Comparison of ENCODE assay signal across 22 cellular contexts in the genomic region with DNA sequence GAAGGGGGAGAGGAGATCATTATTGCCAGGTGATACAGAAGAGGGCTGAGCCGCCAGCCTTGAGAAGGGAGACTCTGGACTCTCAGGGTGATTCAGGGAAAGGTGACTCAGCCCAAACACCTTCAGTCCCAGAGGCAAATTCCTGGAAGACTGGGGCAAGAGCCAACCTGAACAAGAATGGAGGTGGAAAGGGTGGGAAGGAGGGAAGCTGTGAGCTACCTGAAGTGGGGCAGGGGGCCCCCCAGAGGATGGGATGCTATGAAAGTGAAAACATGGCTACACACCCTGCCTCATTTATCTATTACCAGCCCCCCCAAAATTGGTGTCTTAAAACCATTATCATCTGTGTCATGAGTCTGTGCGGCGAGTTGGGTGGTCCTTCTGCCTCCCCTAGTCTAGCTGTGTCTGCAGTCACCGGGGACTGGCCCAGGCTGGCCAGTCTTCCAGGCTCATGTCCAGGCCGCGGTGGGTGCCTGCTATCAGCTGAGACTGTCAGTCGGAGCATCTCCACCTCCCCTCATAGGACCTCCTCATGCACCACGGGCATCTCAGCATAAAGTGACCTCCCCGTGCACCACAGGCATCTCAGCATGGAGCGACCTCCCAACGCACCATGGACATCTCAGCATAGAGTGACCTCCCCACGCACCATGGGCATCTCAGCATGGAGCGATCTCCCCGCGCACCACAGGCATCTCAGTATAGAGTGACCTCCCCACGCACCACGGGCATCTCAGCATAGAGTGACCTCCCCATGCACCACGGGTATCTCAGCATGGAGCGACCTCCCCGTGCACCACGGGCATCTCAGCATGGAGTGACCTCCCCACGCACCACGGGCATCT. TPM values are rescaled to one million over a fixed set of nuclear protein-coding genes. Genes with fewer than 3 reads are reported as not detected.
DNase-seq lines count a peak whose midpoint lies in the region; ATAC-seq and TF ChIP-seq lines count a peak whose summit lies in the region.
"Had no signal": no experiment of that assay in that cellular context is flagged by ENCODE, and none has a peak within 500 bp of the region (broad histone marks: within the 10 kb centered on the region; RNA-seq: fewer than 3 reads in every experiment).

No MANE protein-coding gene starts in this region.

- peak overlapping the region; percentile 26 for H3K4me3 Mint-ChIP-seq in MCF 10A (ENCODE audit: unreplicated experiment)
- H3K4me3 Mint-ChIP-seq: activated naive CD4-positive, alpha-beta T cell treated with anti-CD3 and anti-CD28 coated beads for 36 hours had no signal

- no peaks in the 10 kb centered on the region for H3K36me3 Mint-ChIP-seq in MCF 10A (ENCODE audit: insufficient read depth, unreplicated experiment)

- H3K9ac ChIP-seq in SK-N-SH = no peak overlapping the region
- H3K9ac ChIP-seq: KMS-11 had no signal

- no peaks in the 10 kb centered on the region for H3K79me2 ChIP-seq in SK-N-SH (ENCODE audit: insufficient read depth)

- H3F3A ChIP-seq in SK-N-SH (replicated peaks; ENCODE audit: insufficient read depth) = no peaks in the 10 kb centered on the region

- no peaks in the 10 kb centered on the region for H3K27me3 Mint-ChIP-seq in MCF 10A (ENCODE audit: insufficient read depth, unreplicated experiment)

- no peak overlapping the region for H3K4me2 ChIP-seq in SK-N-SH
- H3K4me2 ChIP-seq: KMS-11 had no signal

- TF ChIP-seq CTCF in SK-N-SH (IDR thresholded peaks at IDR 0.05) (no peak), MCF 10A (IDR thresholded peaks at IDR 0.05; ENCODE audit: unreplicated experiment) (no peak), transverse colon (IDR thresholded peaks at IDR 0.05) (no peak)

- no peaks in the 10 kb centered on the region for H3K9me3 ChIP-seq in SK-N-SH
- H3K9me3 ChIP-seq in transverse colon = no peaks in the 10 kb centered on the region
- H3K9me3 ChIP-seq: ovary, tibial nerve had no signal

- H3K27ac ChIP-seq in SK-N-SH (ENCODE audit: low read depth in 2 of 2, low read length in 1 of 2) (no peak overlapping the region), transverse colon (peak overlapping the region in 2 of 4 donors; percentile 10 to 17)
- H3K27ac ChIP-seq: coronary artery, HL-60, KMS-11, ovary, SK-N-MC had no signal

- H3K36me3 ChIP-seq in SK-N-SH (replicated peaks in 1 of 2; ENCODE audit: control insufficient read depth in 1 of 2, insufficient read depth in 2 of 2, low read length in 1 of 2) = no peaks in the 10 kb centered on the region
- no peaks in the 10 kb centered on the region for H3K36me3 ChIP-seq in transverse colon
- H3K36me3 ChIP-seq: ovary, tibial nerve had no signal

- peaks cover 0 to 12% of the 10 kb centered on the region in 2 experiments; a peak in 1 of 4 replicates for H3K4me1 ChIP-seq in SK-N-SH (ENCODE audit: control insufficient read depth in 1 of 2, insufficient read depth in 2 of 2, low read depth in 1 of 2, low read length in 1 of 2)
- peaks cover 2 to 31% (median 20%) of the 10 kb centered on the region in 4 donors for H3K4me1 ChIP-seq in transverse colon

- no peak for TF ChIP-seq POLR2A in transverse colon (IDR thresholded peaks at IDR 0.05)

- POLR2A ChIA-PET in SK-N-SH (lab: Yijun Ruan, JAX) = no interaction called here
- POLR2A ChIA-PET in MCF 10A (lab: Yijun Ruan, JAX) = interaction anchor here (0.6 to 13.1 kb wide), 19 partner anchors 8 to 354 kb away, joined by 3 to 340 read pairs (median 4); partner anchors contain the start of genes ALDH3A1, ALDH3A2 and MAPK7

- CTCF ChIA-PET in SK-N-SH (lab: Yijun Ruan, JAX) (interaction anchor here (0.9 to 2.4 kb wide), 8 partner anchors 8 to 357 kb away, joined by 3 to 9 read pairs (median 4); partner anchors contain the start of gene B9D1), MCF 10A (lab: Yijun Ruan, JAX) (interaction anchor here (0.5 to 3.8 kb wide), 33 partner anchors 9 to 357 kb away, joined by 3 to 40 read pairs (median 6); partner anchors contain the start of genes B9D1 and MAPK7)

- DNase-seq in SK-N-SH (peak; percentile 8), MCF 10A (ENCODE audit: unreplicated experiment) (peak; percentile 94), kidney tubule cell (ENCODE audit: low spot score) (peak; percentile 81), transverse colon (peak; percentile 52), NCI-H69 (lab: John Stamatoyannopoulos, UW) (no peak)
- no peak for DNase-seq in activated CD4-positive, CD25-positive, alpha-beta regulatory T cell (lab: John Stamatoyannopoulos, UW)
- DNase-seq in activated CD4-positive, alpha-beta T cell treated with anti-CD3 and anti-CD28 coated beads, Interleukin-2, amount 50 U/mL, for 48 hours = no peak
- DNase-seq: activated CD4-positive, alpha-beta T cell treated with anti-CD3 and anti-CD28 coated beads, Interleukin-2, amount 50 U/mL, for 1 hour; activated naive CD4-positive, alpha-beta T cell treated with anti-CD3 and anti-CD28 coated beads for 36 hours; activated T-cell treated with anti-CD3 and anti-CD28 coated beads for 4 hours; DMS79 treated with DMSO at 0.1 percent for 48 hours; glutamatergic neuron; NCI-H1417 treated with DMSO at 0.1 percent for 48 hours; NK-92 treated with Interleukin-12 subunit alpha and Interleukin-12 subunit beta, amount 100 ng/mL, for 24 hours had no signal

- intact Hi-C loops in MCF 10A (cut with micrococcal nuclease) = loop anchor here (1.0 to 5.0 kb wide), 3 partner anchors 34 to 205 kb away; no protein-coding TSS in a partner anchor
- intact Hi-C loops in transverse colon (cut with DNase I; ENCODE audit: low total_unique reads) = no loop called here

- H3K27ac Mint-ChIP-seq in MCF 10A (ENCODE audit: low read depth, unreplicated experiment) = peak overlapping the region; percentile 29
- H3K27ac Mint-ChIP-seq: activated naive CD4-positive, alpha-beta T cell treated with anti-CD3 and anti-CD28 coated beads for 36 hours had no signal

- H3K27me3 ChIP-seq in SK-N-SH (ENCODE audit: insufficient read depth) (no peaks in the 10 kb centered on the region), transverse colon (no peaks in the 10 kb centered on the region)
- H3K27me3 ChIP-seq: ovary, tibial nerve had no signal

- no peak for ATAC-seq in SK-N-SH treated with all-trans-retinoic acid at 6 μM for 48 hours

- no peaks in the 10 kb centered on the region for H4K20me1 ChIP-seq in SK-N-SH (ENCODE audit: insufficient read depth)

- peaks cover 40% of the 10 kb centered on the region for H3K4me1 Mint-ChIP-seq in MCF 10A (ENCODE audit: insufficient read depth, unreplicated experiment)

- TF ChIP-seq RAD21 in SK-N-SH (IDR thresholded peaks at IDR 0.05; ENCODE audit: low read length) = no peak

- in situ Hi-C loops in transverse colon (cut with MboI; ENCODE audit: low pct_ligation_motif_present in 1 of 4, low pct_unique_long_range_greater_than_20kb in 1 of 4, low sequenced_read_pairs in 3 of 4) = no loop called here

- H2AFZ ChIP-seq in SK-N-SH (ENCODE audit: low read depth) = no peak overlapping the region

- H3K9me3 Mint-ChIP-seq in MCF 10A (ENCODE audit: unreplicated experiment) = no peaks in the 10 kb centered on the region
- H3K9me3 Mint-ChIP-seq: activated naive CD4-positive, alpha-beta T cell treated with anti-CD3 and anti-CD28 coated beads for 36 hours had no signal

- 90% methylated on average over 23 of the region's 23 CpGs for WGBS in SK-N-SH (ENCODE audit: low lambda C conversion rate)
- WGBS in transverse colon (ENCODE audit: low coverage in 1 of 2), 2 donors = 88% methylated on average over 23 of the region's 23 CpGs; no CpG with 5 or more reads in 1 of the 2 donors

- H3K9me2 ChIP-seq in SK-N-SH = no peaks in the 10 kb centered on the region

- no peak for TF ChIP-seq EP300 in SK-N-SH (IDR thresholded peaks at IDR 0.05; ENCODE audit: borderline replicate concordance in 1 of 2, low read depth in 1 of 2, low read length in 1 of 2)
- TF ChIP-seq EP300 in transverse colon (IDR thresholded peaks at IDR 0.05; ENCODE audit: low read depth) = no peak

- no TSS peak for BruUV-seq in MCF 10A (replicated peaks; lab: Mats Ljungman, UMichigan)

- H3K4me3 ChIP-seq in SK-N-SH (ENCODE audit: low read depth in 2 of 2, low read length in 1 of 2) (no peak overlapping the region), transverse colon (no peak overlapping the region)
- H3K4me3 ChIP-seq: coronary artery, ovary, SK-N-MC, tibial nerve had no signal

TF ChIP-seq in SK-N-SH, 30 proteins besides CTCF, POLR2A, EP300 and RAD21 (continues in another document):
- TF ChIP-seq, protein P1, sequence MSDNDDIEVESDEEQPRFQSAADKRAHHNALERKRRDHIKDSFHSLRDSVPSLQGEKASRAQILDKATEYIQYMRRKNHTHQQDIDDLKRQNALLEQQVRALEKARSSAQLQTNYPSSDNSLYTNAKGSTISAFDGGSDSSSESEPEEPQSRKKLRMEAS (IDR thresholded peaks at IDR 0.05; ENCODE audit: low read depth) = no peak

TF ChIP-seq in SK-N-SH treated with all-trans-retinoic acid at 6 μM for 48 hours, 23 proteins besides CTCF, POLR2A, EP300 and RAD21:
- TF ChIP-seq PPARA (CRISPR knock-in tag; IDR thresholded peaks at IDR 0.05; ENCODE audit: borderline replicate concordance) (no peak), CREB5 (CRISPR knock-in tag; IDR thresholded peaks at IDR 0.05; ENCODE audit: low read depth) (no peak), ZNF565 (CRISPR knock-in tag; conservative IDR thresholded peaks at IDR 0.05; ENCODE audit: low read depth) (no peak), ZFP3 (CRISPR knock-in tag; IDR thresholded peaks at IDR 0.05) (no peak)
TF ChIP-seq in SK-N-SH treated with all-trans-retinoic acid at 6 μM for 48 hours: peak in this region for 0.

RNA-seq across cellular contexts. Expression of gene SLC47A2, which starts 3.2 kb away (rescaled TPM):
- polyA plus RNA-seq in SK-N-SH (2012; rRNA removed) = not detected in 2 replicates
- not detected in 2 replicates for polyA plus RNA-seq in SK-N-SH (2012; cell fraction: cytosol; rRNA removed)
- polyA plus RNA-seq in SK-N-SH (2012; cell fraction: nucleus; rRNA removed) = not detected in 2 replicates
- 0.32 and 0.54 TPM in 2 replicates for total RNA-seq in MCF 10A (2022)
- 1 to 10 TPM in 1 of 4 donors, under 1 TPM in 2, not detected in 1; 0.27 to 1.1 (median 0.32) TPM for total RNA-seq in transverse colon
- total RNA-seq: activated naive CD4-positive, alpha-beta T cell treated with anti-CD3 and anti-CD28 coated beads for 36 hours; epithelial cell of proximal tubule; tibial nerve had no signal
- polyA plus RNA-seq: ovary had no signal

RNA-seq across cellular contexts. Expression of gene ALDH3A1, which starts 28.5 kb away (rescaled TPM):
- 0.52 and 0.79 TPM in 2 replicates for polyA plus RNA-seq in SK-N-SH (2012; rRNA removed)
- 0.33 and 0.49 TPM in 2 replicates for polyA plus RNA-seq in SK-N-SH (2012; cell fraction: cytosol; rRNA removed)
- polyA plus RNA-seq in SK-N-SH (2012; cell fraction: nucleus; rRNA removed) = 0.75 and 1.0 TPM in 2 replicates
- total RNA-seq in MCF 10A (2022) = 4.9 and 13.4 TPM in 2 replicates
- 10 to 100 TPM in 1 of 4 donors, 1 to 10 TPM in 3; 1.2 to 15.3 (median 3.4) TPM for total RNA-seq in transverse colon
- total RNA-seq: activated naive CD4-positive, alpha-beta T cell treated with anti-CD3 and anti-CD28 coated beads for 36 hours had no signal

Comparison
In these comparisons a context has a peak if more than half of its experiments do, and no peak if none do; other contexts are left out.
1. DNase-seq: peak in SK-N-SH (single experiment), MCF 10A (single experiment), kidney tubule cell (single experiment) and transverse colon (single experiment); none in NCI-H69 (single experiment), activated CD4-positive, CD25-positive, alpha-beta regulatory T cell (0 of 4) and activated CD4-positive, alpha-beta T cell treated with anti-CD3 and anti-CD28 coated beads, Interleukin-2, amount 50 U/mL, for 48 hours (0 of 2).